ENCODE assay signal across 19 cellular contexts in the genomic region with DNA sequence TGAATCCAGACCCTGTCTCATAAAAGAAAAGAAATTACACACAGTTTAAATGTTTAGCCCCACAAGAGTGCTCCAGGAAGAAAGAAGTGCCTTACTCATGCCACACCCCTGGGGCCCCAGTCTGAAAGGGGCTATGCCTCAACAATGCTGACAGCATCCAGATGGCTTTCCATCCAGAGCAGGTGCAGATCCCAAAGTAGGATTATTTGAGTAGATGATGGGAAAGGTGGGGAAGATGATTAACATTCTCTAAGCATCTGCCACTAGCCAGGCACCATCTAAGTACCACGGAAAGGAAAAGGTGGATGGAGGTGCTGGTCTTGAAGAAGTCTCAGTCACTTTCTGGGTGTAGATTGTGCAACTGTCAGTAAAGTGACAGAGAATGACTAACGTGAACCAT. TPM values are rescaled to one million over a fixed set of nuclear protein-coding genes. Genes with fewer than 3 reads are reported as not detected.
"Had no signal": no experiment of that assay in that cellular context is flagged by ENCODE, and none has a peak within 500 bp of the region (broad histone marks: within the 10 kb centered on the region; RNA-seq: fewer than 3 reads in every experiment).

No MANE protein-coding gene starts in this region.

- H3K4me1 ChIP-seq: lower lobe of right lung, testis, upper lobe of left lung had no signal

- ATAC-seq: activated CD8-positive, alpha-beta memory T cell treated with anti-CD3 and anti-CD28 coated beads, Interleukin-2, amount 10 ng/mL, durations not matched to agents 7 days and 5 days; lower lobe of right lung; natural killer cell; stimulated activated naive CD8-positive, alpha-beta T cell treated with anti-CD3 and anti-CD28 coated beads, Interleukin-15, amount 100 ng/mL, for 72 hours; T-cell had no signal

- DNase-seq: activated CD4-positive, alpha-beta memory T cell treated with anti-CD3 and anti-CD28 coated beads, Interleukin-2, amount 10 ng/mL, durations not matched to agents 7 days and 5 days; activated CD4-positive, alpha-beta T cell treated with anti-CD3 and anti-CD28 coated beads for 48 hours; activated CD4-positive, CD25-positive, alpha-beta regulatory T cell; activated CD8-positive, alpha-beta memory T cell treated with anti-CD3 and anti-CD28 coated beads, Interleukin-2, amount 10 ng/mL, durations not matched to agents 7 days and 5 days; activated naive CD4-positive, alpha-beta T cell treated with Interleukin-2 at 50 U/mL for 16 hours; activated naive CD8-positive, alpha-beta T cell treated with anti-CD3 and anti-CD28 coated beads, Interleukin-2, amount 10 ng/mL, durations not matched to agents 7 days and 5 days; amygdala; erythroblast; foreskin melanocyte; hypothalamus; lower lobe of right lung; natural killer cell; stimulated activated CD4-positive, alpha-beta T cell treated with anti-CD3 and anti-CD28 coated beads, Interleukin-2, amount 100 ng/mL, for 24 hours; stimulated activated naive CD8-positive, alpha-beta T cell treated with anti-CD3 and anti-CD28 coated beads, Interleukin-15, amount 100 ng/mL, for 72 hours; T-cell; testis; upper lobe of left lung had no signal

- H3K4me3 ChIP-seq: lower lobe of right lung, testis, upper lobe of left lung had no signal

- H3K9me3 ChIP-seq: lower lobe of right lung, testis, upper lobe of left lung had no signal

- H3K27ac ChIP-seq: lower lobe of right lung, testis, upper lobe of left lung had no signal

- H3K36me3 ChIP-seq: lower lobe of right lung, upper lobe of left lung had no signal

- H3K27me3 ChIP-seq: testis, upper lobe of left lung had no signal

RNA-seq across cellular contexts. Expression of gene DPYSL5, which starts 16.3 kb away (rescaled TPM):
- total RNA-seq: activated CD4-positive, alpha-beta memory T cell treated with anti-CD3 and anti-CD28 coated beads, Interleukin-2, amount 10 ng/mL, durations not matched to agents 7 days and 5 days; activated CD8-positive, alpha-beta memory T cell treated with anti-CD3 and anti-CD28 coated beads, Interleukin-2, amount 10 ng/mL, durations not matched to agents 7 days and 5 days; activated naive CD8-positive, alpha-beta T cell treated with anti-CD3 and anti-CD28 coated beads, Interleukin-2, amount 10 ng/mL, durations not matched to agents 7 days and 5 days; lower lobe of right lung; mesenteric fat pad; natural killer cell; T-cell; upper lobe of left lung had no signal
- polyA plus RNA-seq: keratinocyte had no signal
